In the genomic region with DNA sequence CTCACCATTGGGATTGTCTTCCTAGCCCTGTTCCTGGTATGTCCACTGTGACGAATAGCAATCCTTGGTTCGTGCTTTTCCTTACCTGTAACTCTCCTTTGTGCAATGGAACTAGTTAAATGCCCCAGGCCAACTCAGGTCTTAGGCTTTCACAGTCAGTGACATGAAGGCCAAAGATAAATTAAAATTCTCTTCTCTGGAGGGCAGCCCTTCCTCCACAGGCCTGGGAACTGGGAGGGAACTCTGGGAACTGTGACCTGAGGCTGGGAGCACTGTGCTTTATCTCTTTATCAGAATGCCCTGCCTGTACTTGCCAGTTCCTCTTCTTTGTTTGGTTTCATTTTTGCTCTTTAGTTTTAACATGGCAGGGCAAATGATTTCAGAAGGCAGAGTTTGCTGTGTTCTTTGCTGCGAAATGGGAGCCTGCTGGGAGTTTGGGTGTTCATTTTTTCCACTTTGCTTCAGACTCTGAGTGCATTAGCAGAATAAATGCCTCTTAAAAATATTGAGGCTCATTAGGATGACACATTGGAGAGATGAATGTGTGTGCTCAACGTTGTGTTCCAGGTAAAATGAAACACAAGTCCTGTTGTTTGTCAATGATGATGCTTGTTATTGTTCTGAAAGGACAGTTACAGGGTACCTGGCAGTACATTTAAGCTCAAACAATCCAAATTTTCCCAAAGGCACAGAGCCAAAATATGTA, we compare ENCODE assay signal across 9 cellular contexts.
DNase-seq lines count a peak whose midpoint lies in the region; ATAC-seq, FAIRE-seq and TF ChIP-seq lines count a peak whose summit lies in the region.
"Had no signal": no experiment of that assay in that cellular context is flagged by ENCODE, and none has a peak within 500 bp of the region (broad histone marks: within the 10 kb centered on the region; RNA-seq: fewer than 3 reads in every experiment).

No MANE protein-coding gene starts in this region.

- RAD21 ChIA-PET in GM12878 (lab: Charles Lee; ENCODE audit: unreplicated experiment) = no interaction called here

- H3K27ac ChIP-seq in 22Rv1 (peak overlapping the region; percentile 85), GM12878 (ENCODE audit: control insufficient read depth, insufficient read depth) (no peak overlapping the region)

- TF ChIP-seq CTCF in 22Rv1 (IDR thresholded peaks at IDR 0.05) = no peak
- no peak for TF ChIP-seq CTCF in GM12878 (IDR thresholded peaks at IDR 0.05 in 2 of 3, conservative IDR thresholded peaks at IDR 0.05 in 1 of 3; ENCODE audit: control insufficient read depth in 2 of 3, extremely low read depth in 1 of 3, insufficient read depth in 1 of 3, low read depth in 3 of 3, low read length in 3 of 3)

- H3K4me2 ChIP-seq in GM12878 (ENCODE audit: control insufficient read depth, insufficient read depth) = peak overlapping the region; percentile 39

- POLR2A ChIA-PET in GM12878 (lab: Charles Lee) = no interaction called here

- in situ Hi-C loops in GM12878 (cut with MboI) = no loop called here

- intact Hi-C loops in GM12878 (cut with micrococcal nuclease; ENCODE audit: unreplicated experiment) = no loop called here

- DNase-seq in GM12878 (ENCODE audit: low read depth, low spot score) (no peak), NCI-H69 (lab: John Stamatoyannopoulos, UW) (no peak), GM19238 (ENCODE audit: insufficient read length, low spot score) (no peak)
- DNase-seq in activated naive CD4-positive, alpha-beta T cell treated with Interleukin-2 at 50 U/mL for 16 hours = no peak

- H3K4me1 ChIP-seq in GM12878 (ENCODE audit: control insufficient read depth, insufficient read depth, low read length) = no peaks in the 10 kb centered on the region

- no peaks in the 10 kb centered on the region for H3K27me3 ChIP-seq in GM12878 (replicated peaks in 1 of 2; ENCODE audit: control insufficient read depth in 2 of 2, insufficient read depth in 2 of 2, low read length in 1 of 2)

- CTCF ChIA-PET in GM12878 (lab: Yijun Ruan, JAX) = no interaction called here

- peaks cover 2% of the 10 kb centered on the region; the same call in 1 of the 3 replicates for H3K9me3 ChIP-seq in GM12878 (replicated peaks; ENCODE audit: control insufficient read depth, insufficient read depth, low read length)

- no peaks in the 10 kb centered on the region for H3K36me3 ChIP-seq in GM12878 (ENCODE audit: control insufficient read depth in 2 of 2, insufficient read depth in 2 of 2, low read length in 1 of 2)

- no peak for TF ChIP-seq RAD21 in GM12878 (IDR thresholded peaks at IDR 0.05; ENCODE audit: insufficient read depth, low read depth, low read length)

- H3K4me3 ChIP-seq in GM12878 = no peak overlapping the region

- no peak overlapping the region for H3K9ac ChIP-seq in GM12878 (ENCODE audit: control insufficient read depth, insufficient read depth, low read length)

- H4K20me1 ChIP-seq in GM12878 (ENCODE audit: control insufficient read depth, insufficient read depth) = no peaks in the 10 kb centered on the region

- no peaks in the 10 kb centered on the region for H3K79me2 ChIP-seq in GM12878 (ENCODE audit: control insufficient read depth, insufficient read depth, low read length)

- H2AFZ ChIP-seq in GM12878 (ENCODE audit: control insufficient read depth, low read depth, low read length) = peak overlapping the region; percentile 79

- TF ChIP-seq EP300 in GM12878 (IDR thresholded peaks at IDR 0.05; ENCODE audit: borderline replicate concordance in 1 of 2, control insufficient read depth in 1 of 2, low read depth in 2 of 2, low read length in 2 of 2) = no peak

- WGBS in GM12878 (ENCODE audit: insufficient coverage, insufficient replicate concordance, low lambda C conversion rate, missing lambda C conversion rate) = 1% methylated on average over 4 of the region's 4 CpGs

- no peak for TF ChIP-seq POLR2A in GM12878 (IDR thresholded peaks at IDR 0.05; ENCODE audit: low read depth, low read length)

- FAIRE-seq in GM12878 (lab: Jason Lieb, UNC) = peak; percentile 90
- FAIRE-seq: GM19239 had no signal

- BruUV-seq in GM12878 (replicated peaks; lab: Mats Ljungman, UMichigan) = no TSS peak

- SMC1A ChIA-PET in GM12878 (lab: Charles Lee; ENCODE audit: uncharacterized antibody, unreplicated experiment) = no interaction called here

- ATAC-seq in GM19452 (IDR thresholded peaks at IDR 0.05; ENCODE audit: unreplicated experiment) (peak; percentile 65), HG03469 (IDR thresholded peaks at IDR 0.05; ENCODE audit: unreplicated experiment) (peak; percentile 60), GM12878 (peak; percentile 84), GM21423 (IDR thresholded peaks at IDR 0.05; ENCODE audit: unreplicated experiment) (no peak)

TF ChIP-seq in GM12878, 131 proteins besides CTCF, POLR2A, EP300 and RAD21:
- TF ChIP-seq, protein P1, sequence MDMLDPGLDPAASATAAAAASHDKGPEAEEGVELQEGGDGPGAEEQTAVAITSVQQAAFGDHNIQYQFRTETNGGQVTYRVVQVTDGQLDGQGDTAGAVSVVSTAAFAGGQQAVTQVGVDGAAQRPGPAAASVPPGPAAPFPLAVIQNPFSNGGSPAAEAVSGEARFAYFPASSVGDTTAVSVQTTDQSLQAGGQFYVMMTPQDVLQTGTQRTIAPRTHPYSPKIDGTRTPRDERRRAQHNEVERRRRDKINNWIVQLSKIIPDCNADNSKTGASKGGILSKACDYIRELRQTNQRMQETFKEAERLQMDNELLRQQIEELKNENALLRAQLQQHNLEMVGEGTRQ (IDR thresholded peaks at IDR 0.05; ENCODE audit: borderline replicate concordance, low read depth, low read length) = no peak
- TF ChIP-seq SPI1 (IDR thresholded peaks at IDR 0.05; ENCODE audit: borderline replicate concordance, insufficient read depth, low read depth, low read length) = peak; percentile 81; the same call in 1 of the 2 replicates
- TF ChIP-seq MYB (IDR thresholded peaks at IDR 0.05; ENCODE audit: borderline replicate concordance, low read depth, low read length) = no peak
